In genomic region chr1:10776206-10776905, GRCh38 we compare ENCODE assay signal across 16 cellular contexts. TPM values are rescaled to one million over a fixed set of nuclear protein-coding genes. Genes with fewer than 3 reads are reported as not detected.
DNase-seq lines count a peak whose midpoint lies in the region; ATAC-seq and TF ChIP-seq lines count a peak whose summit lies in the region.
"Had no signal": no experiment of that assay in that cellular context is flagged by ENCODE, and none has a peak within 500 bp of the region (broad histone marks: within the 10 kb centered on the region; RNA-seq: fewer than 3 reads in every experiment).

No MANE protein-coding gene starts in this region.

- no peak overlapping the region for H3K4me2 ChIP-seq in PC-3 (ENCODE audit: low read length)

- ATAC-seq in PC-3: no peak

- no peaks in the 10 kb centered on the region for H3K36me3 Mint-ChIP-seq in activated CD4-positive, alpha-beta memory T cell treated with anti-CD3 and anti-CD28 coated beads, Interleukin-2, amount 10 ng/mL, durations not matched to agents 7 days and 5 days (ENCODE audit: low read depth)
- H3K36me3 Mint-ChIP-seq: activated naive CD8-positive, alpha-beta T cell had no signal

- H3K27ac ChIP-seq in HEK293 (ENCODE audit: extremely low read depth, low read depth, low read length): no peak overlapping the region
- H3K27ac ChIP-seq in PC-3 (ENCODE audit: low read length): no peak overlapping the region
- H3K27ac ChIP-seq: testis had no signal

- H3K79me2 ChIP-seq in PC-3 (ENCODE audit: low read length): peaks cover 7% of the 10 kb centered on the region; the same call in 1 of the 2 replicates

- H3K27me3 Mint-ChIP-seq in activated CD4-positive, alpha-beta memory T cell treated with anti-CD3 and anti-CD28 coated beads, Interleukin-2, amount 10 ng/mL, durations not matched to agents 7 days and 5 days: peaks cover 6% of the 10 kb centered on the region
- H3K27me3 Mint-ChIP-seq: activated naive CD8-positive, alpha-beta T cell had no signal

- DNase-seq in D341Med (ENCODE audit: low spot score) (peak; percentile 56), PC-3 (peak; percentile 53), mucosa of gallbladder (ENCODE audit: low spot score) (peak; percentile 81), COLO829 (ENCODE audit: low spot score) (no peak), GM13976 (ENCODE audit: low spot score) (no peak)
- DNase-seq in activated CD4-positive, alpha-beta memory T cell treated with anti-CD3 and anti-CD28 coated beads, Interleukin-2, amount 10 ng/mL, durations not matched to agents 7 days and 5 days: no peak
- DNase-seq: activated CD4-positive, alpha-beta T cell treated with anti-CD3 and anti-CD28 coated beads, Interleukin-2, amount 50 U/mL, for 1 hour; activated T-cell treated with anti-CD3 and anti-CD28 coated beads for 4 hours; DND-41; hypothalamus; NCI-H446; sigmoid colon; stimulated activated CD4-positive, alpha-beta T cell treated with anti-CD3 and anti-CD28 coated beads, Interleukin-2, amount 100 ng/mL, for 48 hours; testis had no signal

- no peak for TF ChIP-seq CTCF in HEK293 (tag by site-specific recombination; IDR thresholded peaks at IDR 0.05)
- no peak for TF ChIP-seq CTCF in PC-3 (conservative IDR thresholded peaks at IDR 0.05; ENCODE audit: low read depth, low read length)
- TF ChIP-seq CTCF in GM13976 (IDR thresholded peaks at IDR 0.05; ENCODE audit: borderline replicate concordance, control extremely low read depth, extremely low read depth, insufficient read depth, missing control alignments): no peak

- H3F3A ChIP-seq in PC-3 (ENCODE audit: low read length, unreplicated experiment): no peaks in the 10 kb centered on the region

- no peaks in the 10 kb centered on the region for H3K4me1 Mint-ChIP-seq in activated CD4-positive, alpha-beta memory T cell treated with anti-CD3 and anti-CD28 coated beads, Interleukin-2, amount 10 ng/mL, durations not matched to agents 7 days and 5 days

- H3K9ac ChIP-seq in PC-3 (ENCODE audit: low read length): no peak overlapping the region

- in situ Hi-C loops in GM13976 (cut with MboI; ENCODE audit: low sequenced_read_pairs, unreplicated experiment): no loop called here

- H3K9me3 Mint-ChIP-seq in activated CD4-positive, alpha-beta memory T cell treated with anti-CD3 and anti-CD28 coated beads, Interleukin-2, amount 10 ng/mL, durations not matched to agents 7 days and 5 days: no peaks in the 10 kb centered on the region

- H3K4me3 ChIP-seq in HEK293 (ENCODE audit: low read depth, low read length) (no peak overlapping the region), PC-3 (ENCODE audit: low read length) (no peak overlapping the region)
- H3K4me3 ChIP-seq: sigmoid colon, testis had no signal

- H2AFZ ChIP-seq in PC-3 (ENCODE audit: low read length): no peak overlapping the region

- no peaks in the 10 kb centered on the region for H3K36me3 ChIP-seq in HEK293 (ENCODE audit: control insufficient read depth in 2 of 2, insufficient read depth in 1 of 2, low read length in 2 of 2)
- H3K36me3 ChIP-seq in PC-3 (ENCODE audit: low read depth, low read length): no peaks in the 10 kb centered on the region
- H3K36me3 ChIP-seq: sigmoid colon had no signal

- no peaks in the 10 kb centered on the region for H3K4me1 ChIP-seq in HEK293 (ENCODE audit: control insufficient read depth, insufficient read depth, low read length)
- peaks cover 26% of the 10 kb centered on the region for H3K4me1 ChIP-seq in PC-3 (ENCODE audit: insufficient read depth, low read length)

- CTCF ChIA-PET in HEK293 (lab: Yijun Ruan, JAX) (interaction anchor here (0.6 kb wide), 2 partner anchors 88 to 262 kb away, joined by 3 read pairs; no protein-coding TSS in a partner anchor), PC-3 (lab: Charles Lee) (no interaction called here)
- CTCF ChIA-PET in activated CD4-positive, alpha-beta memory T cell treated with anti-CD3 and anti-CD28 coated beads, Interleukin-2, amount 10 ng/mL, durations not matched to agents 7 days and 5 days (lab: Charles Lee): no interaction called here

- H4K20me1 ChIP-seq in PC-3 (ENCODE audit: low read length): no peaks in the 10 kb centered on the region

- POLR2A ChIA-PET in HEK293 (lab: Yijun Ruan, JAX): interaction anchor here (1.0 kb wide), 1 partner anchor 17 kb away, joined by 3 read pairs; no protein-coding TSS in a partner anchor
- POLR2A ChIA-PET in PC-3 (lab: Charles Lee; ENCODE audit: unreplicated experiment): no interaction called here
- POLR2A ChIA-PET in activated CD4-positive, alpha-beta memory T cell treated with anti-CD3 and anti-CD28 coated beads, Interleukin-2, amount 10 ng/mL, durations not matched to agents 7 days and 5 days (lab: Charles Lee): no interaction called here

- no peaks in the 10 kb centered on the region for H3K9me2 ChIP-seq in PC-3 (replicated peaks; ENCODE audit: low read length)

- H3K9me3 ChIP-seq in HEK293 (ENCODE audit: control insufficient read depth, insufficient read depth, low read depth, low read length) (no peaks in the 10 kb centered on the region), PC-3 (ENCODE audit: low read length) (no peaks in the 10 kb centered on the region)
- H3K9me3 ChIP-seq: sigmoid colon, testis had no signal

- H3K27me3 ChIP-seq in PC-3 (ENCODE audit: low read length): no peaks in the 10 kb centered on the region
- H3K27me3 ChIP-seq: sigmoid colon, testis had no signal

- intact Hi-C loops in PC-3 (cut with micrococcal nuclease): no loop called here

- no peak overlapping the region for H3K27ac Mint-ChIP-seq in activated CD4-positive, alpha-beta memory T cell treated with anti-CD3 and anti-CD28 coated beads, Interleukin-2, amount 10 ng/mL, durations not matched to agents 7 days and 5 days
- H3K27ac Mint-ChIP-seq: activated naive CD8-positive, alpha-beta T cell had no signal

- no TSS peak for BruUV-seq in PC-3 (replicated peaks; lab: Mats Ljungman, UMichigan)

- no peak overlapping the region for H3K4me3 Mint-ChIP-seq in activated CD4-positive, alpha-beta memory T cell treated with anti-CD3 and anti-CD28 coated beads, Interleukin-2, amount 10 ng/mL, durations not matched to agents 7 days and 5 days
- H3K4me3 Mint-ChIP-seq: activated naive CD8-positive, alpha-beta T cell had no signal

TF ChIP-seq in HEK293, 187 proteins besides CTCF, POLR2A, EP300 and RAD21:
- TF ChIP-seq ZIC2 (tag by site-specific recombination; IDR thresholded peaks at IDR 0.05): 0 out of 2 replicates have a peak, but pooled peaks have one; percentile 22
- TF ChIP-seq ELK4 (IDR thresholded peaks at IDR 0.05; ENCODE audit: borderline replicate concordance, low read depth, low read length): no peak
TF ChIP-seq in HEK293: peak in this region for 1.

RNA-seq across cellular contexts. Expression of gene CASZ1, which starts 20.1 kb away (rescaled TPM):
- total RNA-seq in PC-3 (2014; rRNA removed): 12.8 and 21.4 TPM in 2 replicates
- total RNA-seq in mucosa of gallbladder: 72.8 TPM
- 1 to 10 TPM; 8.1 to 9.0 TPM for total RNA-seq in activated CD4-positive, alpha-beta memory T cell treated with anti-CD3 and anti-CD28 coated beads, Interleukin-2, amount 10 ng/mL, durations not matched to agents 7 days and 5 days

Comparison
In these comparisons a context has a peak if more than half of its experiments do, and no peak if none do; other contexts are left out.
1. DNase-seq: peak in D341Med (single experiment), PC-3 (single experiment) and mucosa of gallbladder (single experiment); none in activated CD4-positive, alpha-beta memory T cell treated with anti-CD3 and anti-CD28 coated beads, Interleukin-2, amount 10 ng/mL, durations not matched to agents 7 days and 5 days (single experiment), COLO829 (single experiment) and GM13976 (single experiment).